ENCODE assay signal across 15 cellular contexts in genomic region chr5:103657301-103657700, GRCh38.
"Had no signal": no experiment of that assay in that cellular context is flagged by ENCODE, and none has a peak within 500 bp of the region (broad histone marks: within the 10 kb centered on the region; RNA-seq: fewer than 3 reads in every experiment).

No MANE protein-coding gene starts in this region.

- H3K4me1 Mint-ChIP-seq: IgD-negative memory B cell had no signal

- H3K4me3 Mint-ChIP-seq: IgD-negative memory B cell had no signal

- DNase-seq: Kasumi-1, MM.1S, NCI-H1092 treated with DMSO at 0.1 percent for 48 hours, NCI-H1436, NCI-H187, NCI-H2029, NCI-H2081 treated with DMSO at 0.1 percent for 48 hours, NCI-H2171, NCI-H2227 treated with DMSO at 0.1 percent for 48 hours, NCI-H526, Right ventricle myocardium superior, RPMI8226, SIG-M5 had no signal

- H3K27ac Mint-ChIP-seq: IgD-negative memory B cell had no signal

- ATAC-seq: K562 had no signal

- H3K36me3 Mint-ChIP-seq: IgD-negative memory B cell had no signal

- H3K27me3 Mint-ChIP-seq: IgD-negative memory B cell had no signal
